Comparison of ENCODE assay signal across 1 cellular context in genomic region chr15:96353931-96354730, GRCh38.
TF ChIP-seq lines count a peak whose summit lies in the region.

No MANE protein-coding gene starts in this region.

TF ChIP-seq in HEK293, 187 proteins besides CTCF, POLR2A, EP300 and RAD21 (continued from another document):
- TF ChIP-seq ZNF202 (tag by site-specific recombination; IDR thresholded peaks at IDR 0.05; ENCODE audit: borderline replicate concordance) (0 out of 2 replicates have a peak, but pooled peaks have one; percentile 17), HOXD13 (CRISPR knock-in tag; IDR thresholded peaks at IDR 0.05; ENCODE audit: borderline replicate concordance) (no peak), TRIM28 (IDR thresholded peaks at IDR 0.05; ENCODE audit: borderline replicate concordance, low read length) (no peak), OVOL3 (tag by site-specific recombination; IDR thresholded peaks at IDR 0.05) (no peak), ZNF561 (tag by site-specific recombination; IDR thresholded peaks at IDR 0.05; ENCODE audit: borderline replicate concordance) (no peak), ZNF10 (tag by site-specific recombination; IDR thresholded peaks at IDR 0.05) (no peak), ZNF707 (tag by site-specific recombination; IDR thresholded peaks at IDR 0.05) (no peak), ZNF311 (tag by site-specific recombination; IDR thresholded peaks at IDR 0.05; ENCODE audit: borderline replicate concordance) (no peak), ZNF184 (tag by site-specific recombination; IDR thresholded peaks at IDR 0.05) (no peak), SETDB1 (IDR thresholded peaks at IDR 0.05; ENCODE audit: insufficient read length, low read length) (no peak), PATZ1 (tag by site-specific recombination; IDR thresholded peaks at IDR 0.05) (peak; percentile 60), GLI4 (tag by site-specific recombination; IDR thresholded peaks at IDR 0.05) (0 out of 2 replicates have a peak, but pooled peaks have one; percentile 27), ZNF366 (tag by site-specific recombination; conservative IDR thresholded peaks at IDR 0.05) (no peak)
- TF ChIP-seq, protein P1, sequence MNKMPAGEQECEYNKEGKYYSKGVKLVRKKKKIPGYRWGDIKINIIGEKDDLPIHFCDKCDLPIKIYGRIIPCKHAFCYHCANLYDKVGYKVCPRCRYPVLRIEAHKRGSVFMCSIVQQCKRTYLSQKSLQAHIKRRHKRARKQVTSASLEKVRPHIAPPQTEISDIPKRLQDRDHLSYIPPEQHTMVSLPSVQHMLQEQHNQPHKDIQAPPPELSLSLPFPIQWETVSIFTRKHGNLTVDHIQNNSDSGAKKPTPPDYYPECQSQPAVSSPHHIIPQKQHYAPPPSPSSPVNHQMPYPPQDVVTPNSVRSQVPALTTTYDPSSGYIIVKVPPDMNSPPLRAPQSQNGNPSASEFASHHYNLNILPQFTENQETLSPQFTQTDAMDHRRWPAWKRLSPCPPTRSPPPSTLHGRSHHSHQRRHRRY (tag by site-specific recombination; IDR thresholded peaks at IDR 0.05) = no peak
- TF ChIP-seq, protein P2, sequence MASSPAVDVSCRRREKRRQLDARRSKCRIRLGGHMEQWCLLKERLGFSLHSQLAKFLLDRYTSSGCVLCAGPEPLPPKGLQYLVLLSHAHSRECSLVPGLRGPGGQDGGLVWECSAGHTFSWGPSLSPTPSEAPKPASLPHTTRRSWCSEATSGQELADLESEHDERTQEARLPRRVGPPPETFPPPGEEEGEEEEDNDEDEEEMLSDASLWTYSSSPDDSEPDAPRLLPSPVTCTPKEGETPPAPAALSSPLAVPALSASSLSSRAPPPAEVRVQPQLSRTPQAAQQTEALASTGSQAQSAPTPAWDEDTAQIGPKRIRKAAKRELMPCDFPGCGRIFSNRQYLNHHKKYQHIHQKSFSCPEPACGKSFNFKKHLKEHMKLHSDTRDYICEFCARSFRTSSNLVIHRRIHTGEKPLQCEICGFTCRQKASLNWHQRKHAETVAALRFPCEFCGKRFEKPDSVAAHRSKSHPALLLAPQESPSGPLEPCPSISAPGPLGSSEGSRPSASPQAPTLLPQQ (tag by site-specific recombination; IDR thresholded peaks at IDR 0.05) = 0 out of 2 replicates have a peak, but pooled peaks have one; percentile 38
